Comparison of ENCODE assay signal across 1 cellular context in the genomic region with DNA sequence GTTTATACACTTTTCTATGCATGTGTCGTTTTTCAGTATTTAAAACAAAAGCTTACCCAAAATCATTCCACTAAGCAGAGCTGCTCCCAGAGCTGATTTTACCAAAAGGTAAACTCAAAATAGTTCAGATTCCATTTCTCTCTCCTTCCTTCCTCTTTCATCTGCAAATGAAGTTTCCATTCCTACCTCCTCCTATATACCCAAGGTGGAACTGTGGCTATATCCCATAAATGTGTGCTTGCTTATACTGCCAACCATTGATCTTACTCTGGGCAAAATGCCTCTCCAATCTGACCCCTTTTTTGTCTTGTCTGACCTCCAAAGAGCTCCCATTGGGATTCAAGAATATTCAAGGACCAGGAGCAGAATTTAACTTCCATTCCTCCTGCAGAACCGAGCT.
TF ChIP-seq lines count a peak whose summit lies in the region.

No MANE protein-coding gene starts in this region.

TF ChIP-seq in GM23338, 12 proteins besides CTCF, POLR2A, EP300 and RAD21 (continued from another document):
- TF ChIP-seq ZNF462 (CRISPR knock-in tag; IDR thresholded peaks at IDR 0.05): no peak
- TF ChIP-seq EZH2 (IDR thresholded peaks at IDR 0.05; ENCODE audit: low read depth, unreplicated experiment): no peak
- TF ChIP-seq POLR2AphosphoS5 (IDR thresholded peaks at IDR 0.05; ENCODE audit: low read depth): no peak
- TF ChIP-seq, protein P1, sequence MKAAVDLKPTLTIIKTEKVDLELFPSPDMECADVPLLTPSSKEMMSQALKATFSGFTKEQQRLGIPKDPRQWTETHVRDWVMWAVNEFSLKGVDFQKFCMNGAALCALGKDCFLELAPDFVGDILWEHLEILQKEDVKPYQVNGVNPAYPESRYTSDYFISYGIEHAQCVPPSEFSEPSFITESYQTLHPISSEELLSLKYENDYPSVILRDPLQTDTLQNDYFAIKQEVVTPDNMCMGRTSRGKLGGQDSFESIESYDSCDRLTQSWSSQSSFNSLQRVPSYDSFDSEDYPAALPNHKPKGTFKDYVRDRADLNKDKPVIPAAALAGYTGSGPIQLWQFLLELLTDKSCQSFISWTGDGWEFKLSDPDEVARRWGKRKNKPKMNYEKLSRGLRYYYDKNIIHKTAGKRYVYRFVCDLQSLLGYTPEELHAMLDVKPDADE (IDR thresholded peaks at IDR 0.05): no peak
- TF ChIP-seq CREB1 (CRISPR knock-in tag; IDR thresholded peaks at IDR 0.05; ENCODE audit: low read depth): no peak
- TF ChIP-seq NANOG (IDR thresholded peaks at IDR 0.05; ENCODE audit: borderline replicate concordance): no peak
- TF ChIP-seq EZH2phosphoT487 (IDR thresholded peaks at IDR 0.05; ENCODE audit: unreplicated experiment): no peak
- no peak for TF ChIP-seq JUNB (IDR thresholded peaks at IDR 0.05; ENCODE audit: unreplicated experiment)
- TF ChIP-seq STAT1 (IDR thresholded peaks at IDR 0.05; ENCODE audit: unreplicated experiment): no peak
